ENCODE assay signal across 12 cellular contexts in the genomic region with DNA sequence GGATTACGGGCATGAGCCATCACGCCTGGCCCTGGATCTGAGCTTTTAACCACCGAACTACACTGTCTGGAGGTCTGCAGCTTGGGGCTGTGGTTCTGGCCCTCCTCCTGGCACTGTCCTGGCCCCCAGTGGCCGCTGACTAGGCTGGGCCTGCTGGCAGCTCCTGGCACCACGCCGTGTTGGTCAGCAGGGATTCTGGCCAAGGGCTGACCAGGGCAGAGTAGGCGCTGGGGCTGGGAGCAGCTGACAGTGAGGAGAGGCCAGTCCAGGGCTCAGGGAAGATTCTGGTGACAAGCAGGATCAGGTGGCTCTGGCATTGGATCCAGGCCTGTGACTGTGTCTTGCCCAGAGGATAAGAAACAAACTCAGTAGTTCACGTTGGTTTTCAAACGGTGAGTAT. TPM values are rescaled to one million over a fixed set of nuclear protein-coding genes. Genes with fewer than 3 reads are reported as not detected.
DNase-seq lines count a peak whose midpoint lies in the region; ATAC-seq and TF ChIP-seq lines count a peak whose summit lies in the region.
"Had no signal": no experiment of that assay in that cellular context is flagged by ENCODE, and none has a peak within 500 bp of the region (broad histone marks: within the 10 kb centered on the region; RNA-seq: fewer than 3 reads in every experiment).

No MANE protein-coding gene starts in this region.

- peak overlapping the region; percentile 68 for H2AFZ ChIP-seq in osteoblast (ENCODE audit: low read length)

- TF ChIP-seq CTCF in cardiac muscle cell (IDR thresholded peaks at IDR 0.05; ENCODE audit: low read depth, low read length): no peak
- no peak for TF ChIP-seq CTCF in osteoblast (IDR thresholded peaks at IDR 0.05; ENCODE audit: extremely low read depth, low read depth, low read length)

- no peaks in the 10 kb centered on the region for H3K9me3 Mint-ChIP-seq in stimulated activated naive CD8-positive, alpha-beta T cell treated with anti-CD3 and anti-CD28 coated beads, Interleukin-15, Interleukin-2, amounts not matched to agents 100 ng/mL and 50 ng/mL, for 24 hours
- H3K9me3 Mint-ChIP-seq: activated B cell treated with CpG ODN at 0.5 μM for 24 hours had no signal

- DNase-seq in stimulated activated naive CD8-positive, alpha-beta T cell treated with anti-CD3 and anti-CD28 coated beads, Interleukin-15, Interleukin-2, amounts not matched to agents 100 U/mL and 50 U/mL, for 24 hours: no peak
- DNase-seq in cardiac muscle cell (ENCODE audit: low read depth in 1 of 2, low spot score in 1 of 2): no peak
- peak; percentile 91 for DNase-seq in osteoblast (ENCODE audit: insufficient read length, low spot score, missing footprints)
- peak; percentile 84 to 93 for DNase-seq in aorta
- DNase-seq in RPMI8226: no peak
- DNase-seq in NCI-H1417 treated with DMSO at 0.1 percent for 48 hours (lab: John Stamatoyannopoulos, UW): no peak
- DNase-seq: activated B cell treated with CpG ODN at 0.5 μM for 24 hours; activated effector memory CD4-positive, alpha-beta T cell treated with Interleukin-2 at 50 U/mL for 16 hours; KBM-7 had no signal

- H3K27me3 ChIP-seq in cardiac muscle cell (no peaks in the 10 kb centered on the region), osteoblast (ENCODE audit: insufficient read depth, low read length) (no peaks in the 10 kb centered on the region), aorta (ENCODE audit: control insufficient read depth in 1 of 2, insufficient read depth in 2 of 2, low read length in 1 of 2) (no peaks in the 10 kb centered on the region)

- WGBS in aorta, 2 donors: 9 to 10% methylated on average over 9 of the region's 9 CpGs

- peaks cover 12% of the 10 kb centered on the region for H3K36me3 Mint-ChIP-seq in stimulated activated naive CD8-positive, alpha-beta T cell treated with anti-CD3 and anti-CD28 coated beads, Interleukin-15, Interleukin-2, amounts not matched to agents 100 ng/mL and 50 ng/mL, for 24 hours (ENCODE audit: low read depth)

- H4K20me1 ChIP-seq in osteoblast (ENCODE audit: insufficient read depth, low read length): peaks cover 32% of the 10 kb centered on the region

- peak overlapping the region; percentile 16 for H3K4me2 ChIP-seq in osteoblast (ENCODE audit: insufficient read depth, low read length)

- peak overlapping the region; percentile 74 for H3K27ac Mint-ChIP-seq in stimulated activated naive CD8-positive, alpha-beta T cell treated with anti-CD3 and anti-CD28 coated beads, Interleukin-15, Interleukin-2, amounts not matched to agents 100 ng/mL and 50 ng/mL, for 24 hours
- H3K27ac Mint-ChIP-seq: activated B cell treated with CpG ODN at 0.5 μM for 24 hours had no signal

- intact Hi-C loops in aorta (cut with DNase I): no loop called here

- no peak overlapping the region for H3K4me3 ChIP-seq in cardiac muscle cell
- H3K4me3 ChIP-seq in osteoblast (ENCODE audit: insufficient read depth, low read length): no peak overlapping the region
- H3K4me3 ChIP-seq in aorta (ENCODE audit: low read length in 2 of 2): no peak overlapping the region

- H3K27ac ChIP-seq in cardiac muscle cell (peak overlapping the region; percentile 38), osteoblast (ENCODE audit: low read depth, low read length) (peak overlapping the region; percentile 49), aorta (ENCODE audit: low read depth in 1 of 2, low read length in 2 of 2) (peak overlapping the region; percentile 2 to 72)

- H3K4me3 Mint-ChIP-seq in stimulated activated naive CD8-positive, alpha-beta T cell treated with anti-CD3 and anti-CD28 coated beads, Interleukin-15, Interleukin-2, amounts not matched to agents 100 ng/mL and 50 ng/mL, for 24 hours: no peak overlapping the region
- H3K4me3 Mint-ChIP-seq: activated B cell treated with CpG ODN at 0.5 μM for 24 hours had no signal

- H3K27me3 Mint-ChIP-seq in stimulated activated naive CD8-positive, alpha-beta T cell treated with anti-CD3 and anti-CD28 coated beads, Interleukin-15, Interleukin-2, amounts not matched to agents 100 ng/mL and 50 ng/mL, for 24 hours: no peaks in the 10 kb centered on the region
- H3K27me3 Mint-ChIP-seq: activated B cell treated with CpG ODN at 0.5 μM for 24 hours had no signal

- H3K36me3 ChIP-seq in cardiac muscle cell (no peaks in the 10 kb centered on the region), osteoblast (ENCODE audit: insufficient read depth, low read length) (peaks cover 3% of the 10 kb centered on the region), aorta (ENCODE audit: control insufficient read depth in 1 of 2, insufficient read depth in 2 of 2, low read length in 1 of 2) (no peaks in the 10 kb centered on the region)

- H3K9me3 ChIP-seq in cardiac muscle cell (ENCODE audit: low read depth) (no peaks in the 10 kb centered on the region), osteoblast (ENCODE audit: low read depth, low read length) (no peaks in the 10 kb centered on the region), aorta (ENCODE audit: control insufficient read depth, low read length) (no peaks in the 10 kb centered on the region)

- peaks cover 50% of the 10 kb centered on the region for H3K79me2 ChIP-seq in osteoblast (ENCODE audit: insufficient read depth, low read length)

- H3K4me1 ChIP-seq in cardiac muscle cell (ENCODE audit: low read depth) (no peaks in the 10 kb centered on the region), osteoblast (ENCODE audit: insufficient read depth, low read length) (peaks cover 19% of the 10 kb centered on the region), aorta (ENCODE audit: control insufficient read depth in 1 of 2, insufficient read depth in 2 of 2, low read length in 2 of 2) (peaks cover 0 to 2% of the 10 kb centered on the region in 2 donors)

- no peak for ATAC-seq in stimulated activated naive CD8-positive, alpha-beta T cell treated with anti-CD3 and anti-CD28 coated beads, Interleukin-15, Interleukin-2, amounts not matched to agents 100 U/mL and 50 U/mL, for 24 hours
- ATAC-seq in aorta (ENCODE audit: low FRiP score) (peak; percentile 83), GM19351 (IDR thresholded peaks at IDR 0.05; ENCODE audit: unreplicated experiment) (no peak)

- H3K4me1 Mint-ChIP-seq in stimulated activated naive CD8-positive, alpha-beta T cell treated with anti-CD3 and anti-CD28 coated beads, Interleukin-15, Interleukin-2, amounts not matched to agents 100 ng/mL and 50 ng/mL, for 24 hours (ENCODE audit: low read depth): peaks cover 18% of the 10 kb centered on the region

RNA-seq across cellular contexts. Expression of gene EEF2K, which starts 14.6 kb away (rescaled TPM):
- total RNA-seq in cardiac muscle cell (25.9 and 26.1 TPM in 2 replicates), osteoblast (34.2 and 41.6 TPM in 2 replicates), aorta (10 to 100 TPM; 40.6 to 56.3 TPM)
- polyA plus RNA-seq in cardiac muscle cell (16.1 and 18.6 TPM in 2 replicates), aorta (10 to 100 TPM in 1 of 2 donors, 1 to 10 TPM in 1; 9.3 to 12.1 TPM)

RNA-seq across cellular contexts. Expression of gene SDR42E2, which starts 58.4 kb away (rescaled TPM):
- total RNA-seq in cardiac muscle cell (0.06 TPM in 1 of 2 replicates, not detected in the other), osteoblast (not detected in 2 replicates), aorta (not detected)
- polyA plus RNA-seq in cardiac muscle cell (not detected in 2 replicates), aorta (under 1 TPM in 1 of 2 donors, not detected in 1; 0.10 TPM)
- total RNA-seq: H4 had no signal

Comparison
In these comparisons a context has a peak if more than half of its experiments do, and no peak if none do; other contexts are left out.
1. DNase-seq: peak in osteoblast (single experiment) and aorta (2 of 2); none in stimulated activated naive CD8-positive, alpha-beta T cell treated with anti-CD3 and anti-CD28 coated beads, Interleukin-15, Interleukin-2, amounts not matched to agents 100 U/mL and 50 U/mL, for 24 hours (single experiment), cardiac muscle cell (0 of 2), RPMI8226 (single experiment) and NCI-H1417 treated with DMSO at 0.1 percent for 48 hours (single experiment).
2. Peak in every context shown above with its lines, with median percentiles within 50 percentile points of each other: H3K27ac ChIP-seq.